Comparison of ENCODE assay signal across 11 cellular contexts in the genomic region with DNA sequence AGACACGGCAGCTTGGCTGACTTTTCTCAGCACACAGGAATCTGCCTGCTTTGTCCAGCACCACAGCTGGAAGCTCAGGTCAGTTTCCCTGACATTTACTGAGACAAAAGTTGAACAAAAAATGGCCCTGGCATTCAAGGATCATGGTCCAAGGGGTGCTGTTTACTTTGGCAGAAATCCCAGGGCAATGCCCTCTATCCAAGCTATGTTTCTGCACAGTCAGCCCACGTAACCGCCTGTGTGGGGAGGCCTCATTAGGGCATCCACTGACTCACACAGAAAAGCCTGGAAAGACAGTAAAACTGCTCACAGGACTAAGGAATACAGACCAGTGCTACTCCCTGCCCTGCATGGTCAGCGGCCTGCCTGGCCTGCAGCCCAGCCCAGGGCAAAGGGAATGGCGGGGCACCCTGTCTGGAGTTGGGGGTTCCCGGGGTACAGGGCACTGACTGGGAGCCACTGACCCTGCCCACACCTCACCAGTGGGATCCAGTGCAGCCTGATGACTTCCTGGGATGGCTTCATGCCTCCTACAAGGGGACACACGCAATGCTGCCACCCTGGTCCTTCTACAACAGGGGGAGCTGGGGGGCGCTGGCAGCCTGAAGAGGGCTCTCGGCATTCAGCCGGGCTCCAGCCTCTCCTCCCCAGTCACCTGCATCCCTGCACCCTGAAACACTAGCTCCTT.
DNase-seq lines count a peak whose midpoint lies in the region; ATAC-seq and TF ChIP-seq lines count a peak whose summit lies in the region.
"Had no signal": no experiment of that assay in that cellular context is flagged by ENCODE, and none has a peak within 500 bp of the region (broad histone marks: within the 10 kb centered on the region; RNA-seq: fewer than 3 reads in every experiment).

No MANE protein-coding gene starts in this region.

- H3K4me1 Mint-ChIP-seq in endothelial cell (ENCODE audit: unreplicated experiment), result peaks cover 29% of the 10 kb centered on the region
- H3K4me1 Mint-ChIP-seq in osteocyte (ENCODE audit: unreplicated experiment), result peaks cover 27% of the 10 kb centered on the region
- H3K4me1 Mint-ChIP-seq: activated naive CD8-positive, alpha-beta T cell treated with anti-CD3 and anti-CD28 coated beads, Interleukin-2, amount 10 ng/mL, durations not matched to agents 7 days and 5 days had no signal

- H4K20me1 ChIP-seq in OCI-LY7 (ENCODE audit: insufficient read depth, low read length), result no peaks in the 10 kb centered on the region

- TF ChIP-seq CTCF in endothelial cell (IDR thresholded peaks at IDR 0.05; ENCODE audit: unreplicated experiment) (no peak), osteocyte (IDR thresholded peaks at IDR 0.05) (no peak), OCI-LY7 (conservative IDR thresholded peaks at IDR 0.05; ENCODE audit: low read length) (no peak)

- DNase-seq in DMS53 treated with DMSO at 0.1 percent for 48 hours (lab: John Stamatoyannopoulos, UW; ENCODE audit: unreplicated experiment) (peak; percentile 3), NCI-H226 (peak; percentile 79), endothelial cell (ENCODE audit: low spot score) (no peak), osteocyte (ENCODE audit: extremely low spot score, unreplicated experiment) (no peak), inferior parietal cortex (ENCODE audit: extremely low spot score) (no peak), NCI-H526 (lab: John Stamatoyannopoulos, UW) (no peak), OCI-LY7 (ENCODE audit: low spot score) (no peak)
- DNase-seq: activated naive CD8-positive, alpha-beta T cell treated with anti-CD3 and anti-CD28 coated beads, Interleukin-2, amount 10 ng/mL, durations not matched to agents 7 days and 5 days; Kasumi-1 had no signal

- H3K9me2 ChIP-seq in OCI-LY7 (ENCODE audit: insufficient read depth, low read length), result no peaks in the 10 kb centered on the region

- no peaks in the 10 kb centered on the region for H3K4me1 ChIP-seq in OCI-LY7 (ENCODE audit: insufficient read depth, low read length, poor library complexity, severe bottlenecking)

- peaks cover 14% of the 10 kb centered on the region for H3K27me3 Mint-ChIP-seq in endothelial cell (ENCODE audit: unreplicated experiment)
- H3K27me3 Mint-ChIP-seq in osteocyte (ENCODE audit: unreplicated experiment), result no peaks in the 10 kb centered on the region
- H3K27me3 Mint-ChIP-seq: activated naive CD8-positive, alpha-beta T cell treated with anti-CD3 and anti-CD28 coated beads, Interleukin-2, amount 10 ng/mL, durations not matched to agents 7 days and 5 days had no signal

- BruUV-seq in OCI-LY7 (replicated peaks; lab: Mats Ljungman, UMichigan), result no TSS peak

- H3K79me2 ChIP-seq in OCI-LY7 (ENCODE audit: insufficient read depth, low read depth, low read length), result no peaks in the 10 kb centered on the region

- H3K9me3 Mint-ChIP-seq in endothelial cell (ENCODE audit: unreplicated experiment), result no peaks in the 10 kb centered on the region
- H3K9me3 Mint-ChIP-seq in osteocyte (ENCODE audit: unreplicated experiment), result no peaks in the 10 kb centered on the region

- H3K4me2 ChIP-seq in OCI-LY7 (ENCODE audit: low read length), result no peak overlapping the region

- H3K4me3 Mint-ChIP-seq in endothelial cell (ENCODE audit: unreplicated experiment), result peak overlapping the region; percentile 77
- no peak overlapping the region for H3K4me3 Mint-ChIP-seq in osteocyte (ENCODE audit: unreplicated experiment)
- H3K4me3 Mint-ChIP-seq: activated naive CD8-positive, alpha-beta T cell treated with anti-CD3 and anti-CD28 coated beads, Interleukin-2, amount 10 ng/mL, durations not matched to agents 7 days and 5 days; T-helper 1 cell treated with Interleukin-12 subunit alpha and Interleukin-12 subunit beta and Interleukin-4 antibody, amounts not matched to agents 30 μg/mL and 1 μg/mL, for 36 hours had no signal

- ATAC-seq in HG02798 (IDR thresholded peaks at IDR 0.05; ENCODE audit: poor library complexity, unreplicated experiment), result no peak

- H3K27ac ChIP-seq in OCI-LY7 (ENCODE audit: low read depth, low read length, poor library complexity, severe bottlenecking), result no peak overlapping the region

- peaks cover 69% of the 10 kb centered on the region for H3K36me3 Mint-ChIP-seq in endothelial cell (ENCODE audit: low read depth, unreplicated experiment)
- peaks cover 53% of the 10 kb centered on the region for H3K36me3 Mint-ChIP-seq in osteocyte (ENCODE audit: unreplicated experiment)

- CTCF ChIA-PET in OCI-LY7 (lab: Charles Lee; ENCODE audit: unreplicated experiment), result no interaction called here

- intact Hi-C loops in OCI-LY7 (cut with micrococcal nuclease; ENCODE audit: unreplicated experiment), result no loop called here

- H3K9me3 ChIP-seq in OCI-LY7 (ENCODE audit: low read length), result no peaks in the 10 kb centered on the region

- H3K4me3 ChIP-seq in OCI-LY7 (ENCODE audit: low read depth, low read length, poor library complexity, severe bottlenecking), result no peak overlapping the region

- POLR2A ChIA-PET in OCI-LY7 (lab: Charles Lee), result no interaction called here

- no peak overlapping the region for H3K27ac Mint-ChIP-seq in endothelial cell (ENCODE audit: unreplicated experiment)
- peak overlapping the region; percentile 88 for H3K27ac Mint-ChIP-seq in osteocyte (ENCODE audit: unreplicated experiment)
- H3K27ac Mint-ChIP-seq: activated naive CD8-positive, alpha-beta T cell treated with anti-CD3 and anti-CD28 coated beads, Interleukin-2, amount 10 ng/mL, durations not matched to agents 7 days and 5 days; T-helper 1 cell treated with Interleukin-12 subunit alpha and Interleukin-12 subunit beta and Interleukin-4 antibody, amounts not matched to agents 30 μg/mL and 1 μg/mL, for 36 hours had no signal

- H3K36me3 ChIP-seq in OCI-LY7 (ENCODE audit: insufficient read depth, low read length), result no peaks in the 10 kb centered on the region

- no peak overlapping the region for H2AFZ ChIP-seq in OCI-LY7 (ENCODE audit: low read length)

Comparison
In these comparisons a context has a peak if more than half of its experiments do, and no peak if none do; other contexts are left out.
1. DNase-seq: peak in DMS53 treated with DMSO at 0.1 percent for 48 hours (single experiment) and NCI-H226 (single experiment); none in endothelial cell (single experiment), osteocyte (single experiment), inferior parietal cortex (single experiment), NCI-H526 (0 of 2) and OCI-LY7 (single experiment).